30 cellular contexts compared by ENCODE assay signal in genomic region chr17:35674552-35674951, GRCh38.
"Had no signal": no experiment of that assay in that cellular context is flagged by ENCODE, and none has a peak within 500 bp of the region (broad histone marks: within the 10 kb centered on the region; RNA-seq: fewer than 3 reads in every experiment).

No MANE protein-coding gene starts in this region.

- H3K27me3 Mint-ChIP-seq: progenitor cell of endocrine pancreas; stimulated activated memory B cell treated with anti-CD40 and anti-IgM and Interleukin-4, amounts not matched to agents 10 μg/mL and 1 μg/mL and 100 μg/mL, for 72 hours; stimulated activated naive CD8-positive, alpha-beta T cell treated with anti-CD3 and anti-CD28 coated beads, Interleukin-15, amount 100 ng/mL, for 72 hours; type B pancreatic cell had no signal

- H3K4me3 ChIP-seq: neural progenitor cell, ovary, psoas muscle, skin epidermis, smooth muscle cell, spleen, suprapubic skin, testis, tibial artery, transverse colon, upper lobe of right lung, uterus had no signal

- H3K27ac Mint-ChIP-seq: natural killer cell; nephron; neural progenitor cell; progenitor cell of endocrine pancreas; stimulated activated memory B cell treated with anti-CD40 and anti-IgM and Interleukin-4, amounts not matched to agents 10 μg/mL and 1 μg/mL and 100 μg/mL, for 72 hours; stimulated activated naive CD8-positive, alpha-beta T cell treated with anti-CD3 and anti-CD28 coated beads, Interleukin-15, amount 100 ng/mL, for 72 hours; type B pancreatic cell had no signal

- H2AFZ ChIP-seq: neural progenitor cell, parathyroid adenoma had no signal

- H3K27ac ChIP-seq: neural progenitor cell, ovary, parathyroid adenoma, psoas muscle, skin epidermis, spleen, suprapubic skin, testis, tibial artery, transverse colon, upper lobe of right lung, uterus had no signal

- H3K4me1 ChIP-seq: neural progenitor cell, parathyroid adenoma, psoas muscle, suprapubic skin, tibial artery, upper lobe of right lung, uterus had no signal

- ATAC-seq: natural killer cell; psoas muscle; sciatic nerve; stimulated activated memory B cell treated with anti-CD40 and anti-IgM and Interleukin-4, amounts not matched to agents 10 μg/mL and 1 μg/mL and 100 μg/mL, for 72 hours; stimulated activated naive CD8-positive, alpha-beta T cell treated with anti-CD3 and anti-CD28 coated beads, Interleukin-15, amount 100 ng/mL, for 72 hours; stimulated activated naive CD8-positive, alpha-beta T cell treated with anti-CD3 and anti-CD28 coated beads, Interleukin-15, Interleukin-2, amounts not matched to agents 100 U/mL and 50 U/mL, for 24 hours; upper lobe of right lung had no signal

- H3K4me2 ChIP-seq: neural progenitor cell, smooth muscle cell had no signal

- H3K4me3 Mint-ChIP-seq: natural killer cell; nephron; neural progenitor cell; stimulated activated memory B cell treated with anti-CD40 and anti-IgM and Interleukin-4, amounts not matched to agents 10 μg/mL and 1 μg/mL and 100 μg/mL, for 72 hours; stimulated activated naive CD8-positive, alpha-beta T cell treated with anti-CD3 and anti-CD28 coated beads, Interleukin-15, amount 100 ng/mL, for 72 hours; type B pancreatic cell had no signal

- H3K27me3 ChIP-seq: neural progenitor cell, ovary, spleen, suprapubic skin, testis, tibial artery, transverse colon, upper lobe of right lung, uterus had no signal

- H3K9me3 ChIP-seq: ovary, psoas muscle, spleen, suprapubic skin, testis, tibial artery, transverse colon, upper lobe of right lung, uterus had no signal

- DNase-seq: natural killer cell; occipital lobe; ovary; posterior cingulate gyrus; psoas muscle; spleen; stimulated activated CD4-positive, alpha-beta T cell treated with anti-CD3 and anti-CD28 coated beads, Interleukin-12 subunit alpha, Interleukin-12 subunit beta, amount 100 ng/mL, for 4 hours; stimulated activated CD4-positive, alpha-beta T cell treated with anti-CD3 and anti-CD28 coated beads, Interleukin-1b, Interleukin-23, amount 100 ng/mL, for 48 hours; stimulated activated CD4-positive, alpha-beta T cell treated with anti-CD3 and anti-CD28 coated beads, Interleukin-4, amount 100 ng/mL, for 1 hour; stimulated activated CD4-positive, alpha-beta T cell treated with anti-CD3 and anti-CD28 coated beads, Interleukin-4, amount 100 ng/mL, for 4 hours; stimulated activated CD8-positive, alpha-beta memory T cell treated with anti-CD3 and anti-CD28 coated beads, Interleukin-4, amount 100 ng/mL, for 48 hours; stimulated activated naive CD4-positive, alpha-beta T cell; stimulated activated naive CD8-positive, alpha-beta T cell treated with anti-CD3 and anti-CD28 coated beads, Interleukin-15, amount 100 ng/mL, for 72 hours; stimulated activated naive CD8-positive, alpha-beta T cell treated with anti-CD3 and anti-CD28 coated beads, Interleukin-15, Interleukin-2, amounts not matched to agents 100 U/mL and 50 U/mL, for 24 hours; substantia nigra; testis; tibial artery; transverse colon; upper lobe of right lung; uterus had no signal

- H3K9me3 Mint-ChIP-seq: natural killer cell; nephron; neural progenitor cell; stimulated activated memory B cell treated with anti-CD40 and anti-IgM and Interleukin-4, amounts not matched to agents 10 μg/mL and 1 μg/mL and 100 μg/mL, for 72 hours; stimulated activated naive CD8-positive, alpha-beta T cell treated with anti-CD3 and anti-CD28 coated beads, Interleukin-15, amount 100 ng/mL, for 72 hours had no signal

- H3K4me1 Mint-ChIP-seq: nephron; neural progenitor cell; stimulated activated memory B cell treated with anti-CD40 and anti-IgM and Interleukin-4, amounts not matched to agents 10 μg/mL and 1 μg/mL and 100 μg/mL, for 72 hours had no signal

- H3K36me3 ChIP-seq: ovary, uterus had no signal
